In the genomic region with DNA sequence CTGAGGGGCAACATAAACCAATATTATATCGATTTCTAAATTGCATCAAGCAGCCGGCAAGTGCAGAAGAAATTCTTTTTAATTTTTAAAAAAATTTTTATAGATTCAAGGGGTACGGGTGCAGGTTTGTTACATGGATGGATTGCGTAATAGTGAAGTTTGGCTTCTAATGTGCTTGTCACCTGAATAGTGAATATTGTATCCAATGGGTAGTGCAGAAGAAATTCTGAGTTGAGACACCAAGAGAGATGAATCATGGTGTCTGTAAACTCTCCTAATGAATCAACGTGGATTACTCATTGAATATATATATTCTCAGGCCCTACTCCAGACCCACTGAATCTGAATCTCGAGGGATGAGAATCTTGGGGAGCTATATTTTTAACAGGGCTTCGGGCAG, we compare ENCODE assay signal across 21 cellular contexts.
"Had no signal": no experiment of that assay in that cellular context is flagged by ENCODE, and none has a peak within 500 bp of the region (broad histone marks: within the 10 kb centered on the region; RNA-seq: fewer than 3 reads in every experiment).

No MANE protein-coding gene starts in this region.

- H3K4me1 ChIP-seq: neural progenitor cell, testis, uterus had no signal

- H3K4me3 Mint-ChIP-seq: activated B cell treated with CpG ODN at 0.5 μM for 24 hours; activated CD4-positive, alpha-beta T cell treated with anti-CD3 and anti-CD28 coated beads for 36 hours; activated naive CD8-positive, alpha-beta T cell treated with anti-CD3 and anti-CD28 coated beads for 36 hours; endodermal cell; naive thymus-derived CD4-positive, alpha-beta T cell; neural progenitor cell had no signal

- H3K9me3 Mint-ChIP-seq: activated B cell treated with CpG ODN at 0.5 μM for 24 hours; activated naive CD8-positive, alpha-beta T cell treated with anti-CD3 and anti-CD28 coated beads for 36 hours; endodermal cell; neural progenitor cell had no signal

- H3K27ac Mint-ChIP-seq: activated B cell treated with CpG ODN at 0.5 μM for 24 hours; activated CD4-positive, alpha-beta T cell treated with anti-CD3 and anti-CD28 coated beads for 36 hours; activated naive CD8-positive, alpha-beta T cell treated with anti-CD3 and anti-CD28 coated beads for 36 hours; endodermal cell; naive thymus-derived CD4-positive, alpha-beta T cell; neural progenitor cell had no signal

- H3K27ac ChIP-seq: neural progenitor cell, testis, uterus had no signal

- H3K27me3 ChIP-seq: testis, uterus had no signal

- H3K4me1 Mint-ChIP-seq: activated B cell treated with CpG ODN at 0.5 μM for 24 hours; activated CD4-positive, alpha-beta T cell treated with anti-CD3 and anti-CD28 coated beads for 36 hours; activated naive CD8-positive, alpha-beta T cell treated with anti-CD3 and anti-CD28 coated beads for 36 hours; neural progenitor cell had no signal

- H3K4me2 ChIP-seq: neural progenitor cell had no signal

- H3K36me3 Mint-ChIP-seq: activated naive CD8-positive, alpha-beta T cell treated with anti-CD3 and anti-CD28 coated beads for 36 hours; naive thymus-derived CD4-positive, alpha-beta T cell; neural progenitor cell had no signal

- H2AFZ ChIP-seq: neural progenitor cell had no signal

- H3K9ac ChIP-seq: neural progenitor cell had no signal

- DNase-seq: activated B cell treated with CpG ODN at 0.5 μM for 24 hours; activated CD4-positive, alpha-beta T cell treated with anti-CD3 and anti-CD28 coated beads for 36 hours; activated CD4-positive, alpha-beta T cell treated with anti-CD3 and anti-CD28 coated beads, Interleukin-2, amount 50 U/mL, for 4 hours; activated naive CD4-positive, alpha-beta T cell treated with Interleukin-2 at 50 U/mL for 16 hours; activated naive CD8-positive, alpha-beta T cell treated with anti-CD3 and anti-CD28 coated beads for 36 hours; activated T-cell treated with anti-CD3 and anti-CD28 coated beads, Interleukin-2, amount 50 U/mL, for 48 hours; cortex of kidney; endodermal cell; foreskin melanocyte; kidney; naive thymus-derived CD4-positive, alpha-beta T cell; posterior cingulate gyrus; stimulated activated CD4-positive, alpha-beta T cell treated with anti-CD3 and anti-CD28 coated beads, Interleukin-2, amount 100 ng/mL, for 48 hours; stimulated activated naive CD4-positive, alpha-beta T cell; T1000; testis; trophoblast cell; uterus had no signal

- ATAC-seq: activated CD4-positive, alpha-beta T cell treated with anti-CD3 and anti-CD28 coated beads for 36 hours; left lobe of liver; naive thymus-derived CD4-positive, alpha-beta T cell had no signal

- H3K4me3 ChIP-seq: lung, neural progenitor cell, testis, uterus had no signal

- H3K9me3 ChIP-seq: testis, uterus had no signal

- H3K36me3 ChIP-seq: neural progenitor cell, uterus had no signal
